In the genomic region with DNA sequence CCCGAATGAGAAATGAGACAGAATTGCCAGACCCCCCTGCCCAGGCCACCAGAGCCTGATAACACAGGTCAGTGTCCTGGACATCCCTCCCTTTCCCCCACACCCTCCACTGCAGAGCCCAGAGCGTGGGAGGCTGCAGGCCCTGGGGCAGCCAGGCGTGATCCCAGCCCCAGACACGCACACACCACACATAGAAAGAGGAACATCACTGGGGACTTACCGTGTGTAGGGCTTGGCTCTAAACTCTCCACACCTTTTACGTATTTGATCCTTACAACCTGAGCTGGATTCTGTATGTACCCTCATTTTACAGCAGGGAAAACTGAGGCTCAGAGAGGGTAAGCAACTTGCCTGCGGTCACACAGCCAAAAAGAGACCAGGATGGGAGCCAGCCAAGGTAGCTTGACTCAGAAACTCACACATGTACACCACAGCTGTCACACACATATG, we compare ENCODE assay signal across 10 cellular contexts. TPM values are rescaled to one million over a fixed set of nuclear protein-coding genes. Genes with fewer than 3 reads are reported as not detected.
DNase-seq lines count a peak whose midpoint lies in the region; ATAC-seq lines count a peak whose summit lies in the region.
"Had no signal": no experiment of that assay in that cellular context is flagged by ENCODE, and none has a peak within 500 bp of the region (broad histone marks: within the 10 kb centered on the region; RNA-seq: fewer than 3 reads in every experiment).

No MANE protein-coding gene starts in this region.

- H3K9ac ChIP-seq in Karpas-422 (ENCODE audit: low read length) (peak overlapping the region; percentile 71), duodenal mucosa (ENCODE audit: low read depth in 1 of 2, low read length in 2 of 2) (peak overlapping the region in 1 of 2 donors; percentile 39)

- H3K79me2 ChIP-seq in Karpas-422 (ENCODE audit: low read length): peaks cover 16% of the 10 kb centered on the region

- DNase-seq in CD1c-positive myeloid dendritic cell (ENCODE audit: extremely low spot score) (peak; percentile 76), Karpas-422 (peak; percentile 64), H4 (ENCODE audit: low spot score) (no peak), NCI-H2196 (lab: John Stamatoyannopoulos, UW; ENCODE audit: unreplicated experiment) (no peak), COLO829 (ENCODE audit: low spot score) (no peak), NCI-H82 treated with DMSO at 0.1 percent for 48 hours (lab: John Stamatoyannopoulos, UW; ENCODE audit: unreplicated experiment) (no peak)
- DNase-seq: DMS53, esophagus squamous epithelium had no signal

- H2AFZ ChIP-seq in Karpas-422 (ENCODE audit: low read length): peak overlapping the region; percentile 74; the same call in 1 of the 2 replicates

- H3K27me3 ChIP-seq in Karpas-422 (ENCODE audit: low read length): no peaks in the 10 kb centered on the region
- no peaks in the 10 kb centered on the region for H3K27me3 ChIP-seq in duodenal mucosa (ENCODE audit: control insufficient read depth in 1 of 2, insufficient read depth in 2 of 2, low read length in 2 of 2)
- H3K27me3 ChIP-seq: esophagus squamous epithelium had no signal

- H3K9me3 ChIP-seq in Karpas-422 (ENCODE audit: low read length) (no peaks in the 10 kb centered on the region), duodenal mucosa (ENCODE audit: control insufficient read depth in 1 of 2, low read length in 2 of 2) (no peaks in the 10 kb centered on the region)
- H3K9me3 ChIP-seq: esophagus squamous epithelium had no signal

- H3K4me1 ChIP-seq in Karpas-422 (ENCODE audit: low read length) (peaks cover 41% of the 10 kb centered on the region), duodenal mucosa (ENCODE audit: control insufficient read depth in 1 of 2, insufficient read depth in 2 of 2, low read length in 2 of 2) (peaks cover 21% of the 10 kb centered on the region in 2 donors)

- H3K36me3 ChIP-seq in Karpas-422 (ENCODE audit: insufficient read depth, low read length) (peaks cover 12% of the 10 kb centered on the region), duodenal mucosa (ENCODE audit: control insufficient read depth in 1 of 2, insufficient read depth in 2 of 2, low read length in 2 of 2) (peaks cover 4% of the 10 kb centered on the region in 2 donors)

- 0 out of 2 replicates have a peak, but pooled peaks cover under 1% of the 10 kb centered on the region for H4K20me1 ChIP-seq in Karpas-422 (ENCODE audit: insufficient read depth, low read depth, low read length)

- peak overlapping the region; percentile 44 for H3K4me2 ChIP-seq in Karpas-422 (ENCODE audit: low read depth, low read length, poor library complexity, severe bottlenecking)

- peak overlapping the region; percentile 53 for H3K4me3 ChIP-seq in Karpas-422 (ENCODE audit: low read length)
- H3K4me3 ChIP-seq in duodenal mucosa (ENCODE audit: low read depth in 1 of 2, low read length in 2 of 2): no peak overlapping the region
- H3K4me3 ChIP-seq: esophagus squamous epithelium had no signal

- peak overlapping the region; percentile 76 for H3K27ac ChIP-seq in Karpas-422 (ENCODE audit: low read length)
- H3K27ac ChIP-seq in duodenal mucosa (ENCODE audit: low read depth, low read length): peak overlapping the region; percentile 58

- no peaks in the 10 kb centered on the region for H3K9me2 ChIP-seq in Karpas-422 (replicated peaks; ENCODE audit: insufficient read depth, low read length)

- peak; percentile 23 for ATAC-seq in GM18907 (IDR thresholded peaks at IDR 0.05; ENCODE audit: unreplicated experiment)

RNA-seq across cellular contexts. Expression of a gene that starts 0.3 kb away (rescaled TPM):
- total RNA-seq in Karpas-422 (2014; rRNA removed; shearing (Covaris generic); ENCODE audit: low replicate concordance): 7.3 and 8.3 TPM in 2 replicates
- total RNA-seq in H4 (2014; rRNA removed; shearing (Covaris generic)): 0.27 TPM in 1 of 2 replicates, not detected in the other

RNA-seq across cellular contexts. Expression of a gene that starts 3.4 kb away (rescaled TPM):
- 30.4 and 77.1 TPM in 2 replicates for total RNA-seq in Karpas-422 (2014; rRNA removed; shearing (Covaris generic); ENCODE audit: low replicate concordance)
- 20.1 and 26.1 TPM in 2 replicates for total RNA-seq in H4 (2014; rRNA removed; shearing (Covaris generic))

RNA-seq across cellular contexts. Expression of a gene that starts 8.7 kb away (rescaled TPM):
- 1.7 and 6.1 TPM in 2 replicates for total RNA-seq in Karpas-422 (2014; rRNA removed; shearing (Covaris generic); ENCODE audit: low replicate concordance)
- 0.79 and 0.92 TPM in 2 replicates for total RNA-seq in H4 (2014; rRNA removed; shearing (Covaris generic))

RNA-seq across cellular contexts. Expression of a gene that starts 16.7 kb away (rescaled TPM):
- total RNA-seq in Karpas-422 (2014; rRNA removed; shearing (Covaris generic); ENCODE audit: low replicate concordance): 29.0 and 55.3 TPM in 2 replicates
- 20.7 and 25.6 TPM in 2 replicates for total RNA-seq in H4 (2014; rRNA removed; shearing (Covaris generic))

RNA-seq across cellular contexts. Expression of a gene that starts 16.9 kb away (rescaled TPM):
- total RNA-seq in Karpas-422 (2014; rRNA removed; shearing (Covaris generic); ENCODE audit: low replicate concordance): 281 and 602 TPM in 2 replicates
- 299 and 319 TPM in 2 replicates for total RNA-seq in H4 (2014; rRNA removed; shearing (Covaris generic))

Comparison
In these comparisons a context has a peak if more than half of its experiments do, and no peak if none do; other contexts are left out.
1. DNase-seq: peak in CD1c-positive myeloid dendritic cell (single experiment) and Karpas-422 (single experiment); none in H4 (single experiment), NCI-H2196 (single experiment), COLO829 (single experiment) and NCI-H82 treated with DMSO at 0.1 percent for 48 hours (single experiment).